ENCODE assay signal across 7 cellular contexts in the genomic region with DNA sequence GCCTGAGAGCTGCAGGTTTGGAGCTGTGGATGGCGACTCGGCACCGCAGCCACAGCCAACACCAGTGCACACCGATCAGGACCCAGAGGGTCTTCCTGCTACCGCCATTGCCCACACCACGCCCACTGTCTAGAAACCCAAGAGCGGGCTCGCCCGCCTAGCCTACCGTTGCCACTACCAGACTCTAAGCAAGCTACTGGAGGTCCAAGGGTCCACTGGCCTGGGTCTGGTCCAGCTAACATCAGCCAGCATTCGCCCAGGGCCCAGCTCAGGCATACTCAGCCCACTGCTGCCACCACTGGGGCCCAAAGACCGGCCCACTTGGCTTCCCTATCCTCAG. TPM values are rescaled to one million over a fixed set of nuclear protein-coding genes. Genes with fewer than 3 reads are reported as not detected.
DNase-seq lines count a peak whose midpoint lies in the region; FAIRE-seq and TF ChIP-seq lines count a peak whose summit lies in the region.

No MANE protein-coding gene starts in this region.

- H3K4me1 Mint-ChIP-seq in HFFc6 (ENCODE audit: low read depth): peaks cover 14% of the 10 kb centered on the region

- no peak for FAIRE-seq in GM12892 (lab: Jason Lieb, UNC)

- no peak overlapping the region for H2BK120ac ChIP-seq in neuronal stem cell (ENCODE audit: low read depth, low read length)

- peak overlapping the region; percentile 3 for H3K14ac ChIP-seq in neuronal stem cell (ENCODE audit: low read length)

- TF ChIP-seq CTCF in GM12865 (IDR thresholded peaks at IDR 0.05; ENCODE audit: insufficient read depth, low read depth, low read length, missing control alignments): no peak
- no peak for TF ChIP-seq CTCF in HFFc6 (IDR thresholded peaks at IDR 0.05)
- TF ChIP-seq CTCF in coronary artery (IDR thresholded peaks at IDR 0.05): no peak
- no peak for TF ChIP-seq CTCF in vagina (IDR thresholded peaks at IDR 0.05)

- H3K4me3 ChIP-seq in GM12865 (ENCODE audit: low read depth, low read length): no peak overlapping the region
- H3K4me3 ChIP-seq in coronary artery: peak overlapping the region; percentile 76
- peak overlapping the region in 1 of 2 donors; percentile 58 for H3K4me3 ChIP-seq in neuronal stem cell (ENCODE audit: low read length in 2 of 2)
- no peak overlapping the region for H3K4me3 ChIP-seq in vagina
- H3K4me3 ChIP-seq in HAP-1: no peak overlapping the region

- H3K27me3 ChIP-seq in neuronal stem cell (ENCODE audit: control insufficient read depth in 3 of 3, insufficient read depth in 3 of 3, low read depth in 1 of 3, low read length in 3 of 3) (peaks cover 0 to 19% (median 11%) of the 10 kb centered on the region in 3 experiments), vagina (no peaks in the 10 kb centered on the region), HAP-1 (ENCODE audit: low read depth) (no peaks in the 10 kb centered on the region)

- in situ Hi-C loops in HAP-1 (cut with MboI; ENCODE audit: low sequenced_read_pairs): loop anchor here (5.0 to 25.0 kb wide), 2 partner anchors 356 to 1401 kb away; partner anchors contain the start of gene SRGAP1

- no peak for TF ChIP-seq POLR2A in GM12892 (IDR thresholded peaks at IDR 0.05; ENCODE audit: low read depth, low read length)
- TF ChIP-seq POLR2A in vagina (IDR thresholded peaks at IDR 0.05): no peak

- no peaks in the 10 kb centered on the region for H3K79me1 ChIP-seq in neuronal stem cell (ENCODE audit: low read depth, low read length)

- peak overlapping the region; percentile 41 for H2AK5ac ChIP-seq in neuronal stem cell (ENCODE audit: low read depth, low read length)

- peaks cover 6% of the 10 kb centered on the region; the same call in 1 of the 2 replicates for H3K36me3 Mint-ChIP-seq in HFFc6 (ENCODE audit: low read depth)

- peaks cover 5 to 6% of the 10 kb centered on the region in 2 donors for H3K4me1 ChIP-seq in neuronal stem cell (ENCODE audit: control insufficient read depth in 2 of 2, insufficient read depth in 1 of 2, low read depth in 1 of 2, low read length in 2 of 2)
- H3K4me1 ChIP-seq in vagina: peaks cover 15% of the 10 kb centered on the region
- 0 out of 2 replicates have a peak, but pooled peaks cover 3% of the 10 kb centered on the region for H3K4me1 ChIP-seq in HAP-1

- H3K9me3 Mint-ChIP-seq in HFFc6: peaks cover 6% of the 10 kb centered on the region

- H3K23ac ChIP-seq in neuronal stem cell (ENCODE audit: low read depth, low read length, poor library complexity): peak overlapping the region; percentile 4

- H3K4me2 ChIP-seq in neuronal stem cell (ENCODE audit: insufficient read depth, low read length, poor library complexity, severe bottlenecking): peak overlapping the region; percentile 83

- H3K27me3 Mint-ChIP-seq in HFFc6 (ENCODE audit: insufficient read depth): peaks cover 10% of the 10 kb centered on the region

- peak overlapping the region; percentile 10 for H3K9ac ChIP-seq in neuronal stem cell (ENCODE audit: low read depth, low read length, poor library complexity)

- peak overlapping the region; percentile 89 for H3K4me3 Mint-ChIP-seq in HFFc6

- H3K4ac ChIP-seq in neuronal stem cell (ENCODE audit: low read length): no peak overlapping the region

- H2BK12ac ChIP-seq in neuronal stem cell (ENCODE audit: low read length): no peak overlapping the region

- no peaks in the 10 kb centered on the region for H3K36me3 ChIP-seq in neuronal stem cell (replicated peaks in 1 of 2; ENCODE audit: control insufficient read depth in 2 of 2, insufficient read depth in 2 of 2, low read length in 2 of 2)
- no peaks in the 10 kb centered on the region for H3K36me3 ChIP-seq in vagina
- no peaks in the 10 kb centered on the region for H3K36me3 ChIP-seq in HAP-1 (replicated peaks)

- H3K9me3 ChIP-seq in neuronal stem cell (replicated peaks in 1 of 2; ENCODE audit: control insufficient read depth in 2 of 2, insufficient read depth in 1 of 2, low read depth in 1 of 2, low read length in 2 of 2): peaks cover 2 to 7% of the 10 kb centered on the region in 2 donors
- no peaks in the 10 kb centered on the region for H3K9me3 ChIP-seq in vagina
- peaks cover 5% of the 10 kb centered on the region; the same call in 1 of the 2 replicates for H3K9me3 ChIP-seq in HAP-1

- intact Hi-C loops in vagina (cut with DNase I): loop anchor here (10.0 kb wide), 1 partner anchor 359 kb away; no protein-coding TSS in a partner anchor

- WGBS in neuronal stem cell (ENCODE audit: extremely low coverage in 2 of 2, insufficient read length in 2 of 2, insufficient replicate concordance in 1 of 2), 2 donors: no CpG with 5 or more reads among the region's 12 CpGs

- peak overlapping the region; percentile 6 for H2BK15ac ChIP-seq in neuronal stem cell (ENCODE audit: low read length)

- H4K8ac ChIP-seq in neuronal stem cell (ENCODE audit: low read depth, low read length): peak overlapping the region; percentile 89

- peak overlapping the region; percentile 54 for H2BK5ac ChIP-seq in neuronal stem cell (ENCODE audit: low read length)

- H3K18ac ChIP-seq in neuronal stem cell (ENCODE audit: low read length): peak overlapping the region; percentile 44

- H4K91ac ChIP-seq in neuronal stem cell (ENCODE audit: low read depth, low read length, poor library complexity): no peak overlapping the region

- H3K27ac Mint-ChIP-seq in HFFc6: no peak overlapping the region

- peak; percentile 16 for DNase-seq in GM12865 (ENCODE audit: low read depth)
- no peak for DNase-seq in HFFc6
- no peak for DNase-seq in coronary artery (ENCODE audit: low spot score)
- no peak for DNase-seq in neuronal stem cell (ENCODE audit: low spot score)
- no peak for DNase-seq in GM12892 (ENCODE audit: insufficient read length)
- no peak for DNase-seq in vagina (ENCODE audit: extremely low spot score in 2 of 2)
- DNase-seq in HAP-1 (ENCODE audit: low spot score in 2 of 2): no peak

- H2AFZ ChIP-seq in neuronal stem cell (ENCODE audit: low read length): peak overlapping the region; percentile 97

- H3K27ac ChIP-seq in coronary artery: no peak overlapping the region
- no peak overlapping the region for H3K27ac ChIP-seq in neuronal stem cell (replicated peaks; ENCODE audit: low read length)
- H3K27ac ChIP-seq in vagina: no peak overlapping the region

RNA-seq across cellular contexts. Expression of gene MON2, which starts 30.5 kb away (rescaled TPM):
- total RNA-seq in HFFc6 (2021; fragmentation: NEBNext Ultra II Directional; extraction: Animal tissue kit (Norgen Biotek cat#: 25700)): 10 to 100 TPM; 29.6 to 44.1 (median 38.8) TPM
- 12.0 TPM for polyA plus RNA-seq in neuronal stem cell (2013, experiment 1 of 2)
- polyA plus RNA-seq in neuronal stem cell (2013, experiment 2 of 2): 12.6 TPM
- polyA plus RNA-seq in GM12892 (2012; ENCODE audit: missing spikeins): 27.2 TPM
- total RNA-seq in vagina: 85.0 TPM
